Comparison of ENCODE assay signal across 27 cellular contexts in the genomic region with DNA sequence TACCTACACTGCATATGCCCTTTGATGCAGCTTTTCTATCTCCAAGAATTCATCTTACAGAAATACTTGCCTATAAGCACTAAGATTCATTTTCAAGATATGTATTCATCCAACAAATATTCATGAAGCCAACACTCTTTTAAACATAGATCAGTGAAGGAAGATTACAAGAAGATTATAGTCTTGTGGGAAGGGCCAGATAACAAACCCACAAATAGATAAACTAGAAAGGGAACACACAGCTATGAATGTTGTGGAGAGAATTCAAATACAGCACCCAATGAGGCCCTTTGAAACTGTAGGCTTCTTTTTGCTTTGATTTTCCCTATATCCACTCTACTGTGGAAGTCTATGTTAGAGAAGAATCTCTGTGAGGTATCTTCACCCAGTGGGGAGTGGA.
"Had no signal": no experiment of that assay in that cellular context is flagged by ENCODE, and none has a peak within 500 bp of the region (broad histone marks: within the 10 kb centered on the region; RNA-seq: fewer than 3 reads in every experiment).

No MANE protein-coding gene starts in this region.

- H3K4me3 ChIP-seq: left ventricle myocardium inferior, lung, neural progenitor cell, ovary, right atrium auricular region, right lobe of liver, stomach, testis, thyroid gland, transverse colon, upper lobe of left lung, vagina had no signal

- H3K27ac ChIP-seq: left ventricle myocardium inferior, neural progenitor cell, neutrophil, ovary, right atrium auricular region, right lobe of liver, stomach, testis, thyroid gland, transverse colon, upper lobe of left lung, vagina had no signal

- H3K36me3 ChIP-seq: left ventricle myocardium inferior, neural progenitor cell, neutrophil, ovary, right atrium auricular region, right lobe of liver, stomach, thyroid gland, transverse colon, upper lobe of left lung, vagina had no signal

- DNase-seq: hypothalamus; immature natural killer cell; islet precursor cell; left ventricle myocardium inferior; mesendoderm; naive B cell; natural killer cell; nephron progenitor cell; occipital lobe; ovary; right lobe of liver; stimulated activated CD4-positive, alpha-beta T cell treated with anti-CD3 and anti-CD28 coated beads, Interleukin-12 subunit alpha, Interleukin-12 subunit beta, amount 100 ng/mL, for 4 hours; stimulated activated CD4-positive, alpha-beta T cell treated with anti-CD3 and anti-CD28 coated beads, Interleukin-15, amount 100 ng/mL, for 24 hours; stimulated activated CD4-positive, alpha-beta T cell treated with anti-CD3 and anti-CD28 coated beads, Interleukin-2, amount 100 ng/mL, for 24 hours; stimulated activated CD4-positive, alpha-beta T cell treated with anti-CD3 and anti-CD28 coated beads, Interleukin-4, amount 100 ng/mL, for 1 hour; stimulated activated naive B cell treated with anti-CD40 and anti-IgM and Interleukin-4, amounts not matched to agents 10 μg/mL and 1 μg/mL and 100 μg/mL, for 72 hours; stimulated activated naive CD8-positive, alpha-beta T cell treated with anti-CD3 and anti-CD28 coated beads, Interleukin-15, Interleukin-2, amounts not matched to agents 100 U/mL and 50 U/mL, for 24 hours; stomach; testis; thyroid gland; transverse colon; upper lobe of left lung had no signal

- H3K4me2 ChIP-seq: neural progenitor cell had no signal

- H3K27me3 ChIP-seq: neural progenitor cell, neutrophil, ovary, right atrium auricular region, right lobe of liver, stomach, testis, thyroid gland, transverse colon, upper lobe of left lung, vagina had no signal

- H3K9me3 ChIP-seq: left ventricle myocardium inferior, neutrophil, ovary, right atrium auricular region, right lobe of liver, stomach, testis, thyroid gland, transverse colon, upper lobe of left lung, vagina had no signal

- H2AFZ ChIP-seq: neural progenitor cell had no signal

- H3K4me1 ChIP-seq: neural progenitor cell, right atrium auricular region, right lobe of liver, stomach, testis, thyroid gland, transverse colon, upper lobe of left lung, vagina had no signal
